Comparison of ENCODE assay signal across 17 cellular contexts in genomic region chr4:169956441-169956840, GRCh38.
DNase-seq lines count a peak whose midpoint lies in the region; ATAC-seq, FAIRE-seq and TF ChIP-seq lines count a peak whose summit lies in the region.
"Had no signal": no experiment of that assay in that cellular context is flagged by ENCODE, and none has a peak within 500 bp of the region (broad histone marks: within the 10 kb centered on the region; RNA-seq: fewer than 3 reads in every experiment).

No MANE protein-coding gene starts in this region.

- H3K4me1 ChIP-seq in astrocyte (ENCODE audit: insufficient read depth, low read length) (no peaks in the 10 kb centered on the region), tibial artery (peaks cover 0 to 17% (median 4%) of the 10 kb centered on the region in 4 donors)
- H3K4me1 ChIP-seq: SJSA1 had no signal

- H3K9me3 ChIP-seq in astrocyte (ENCODE audit: insufficient read depth, low read depth, low read length): no peaks in the 10 kb centered on the region
- H3K9me3 ChIP-seq in tibial artery: no peaks in the 10 kb centered on the region
- H3K9me3 ChIP-seq: SJSA1 had no signal

- H3K4me3 ChIP-seq in astrocyte (ENCODE audit: insufficient read depth, low read depth, low read length): no peak overlapping the region
- H3K4me3 ChIP-seq in tibial artery: no peak overlapping the region
- H3K4me3 ChIP-seq: SJSA1 had no signal

- POLR2A ChIA-PET in activated CD4-positive, alpha-beta T cell treated with anti-CD3 and anti-CD28 coated beads, Interleukin-2, amount 10 ng/mL, durations not matched to agents 7 days and 5 days (lab: Charles Lee): no interaction called here

- no peak overlapping the region for H3K4me2 ChIP-seq in astrocyte (ENCODE audit: low read length)

- H3K27me3 ChIP-seq in astrocyte (ENCODE audit: insufficient read depth, low read length) (no peaks in the 10 kb centered on the region), tibial artery (no peaks in the 10 kb centered on the region)

- no peaks in the 10 kb centered on the region for H3K36me3 Mint-ChIP-seq in astrocyte (ENCODE audit: low read depth, unreplicated experiment)
- H3K36me3 Mint-ChIP-seq in activated CD4-positive, alpha-beta T cell treated with anti-CD3 and anti-CD28 coated beads, Interleukin-2, amount 10 ng/mL, durations not matched to agents 7 days and 5 days (ENCODE audit: low read depth): no peaks in the 10 kb centered on the region
- H3K36me3 Mint-ChIP-seq: IgD-negative memory B cell had no signal

- DNase-seq in NCI-H82 (lab: John Stamatoyannopoulos, UW): peak; percentile 22
- DNase-seq in NCI-H82 treated with DMSO at 0.1 percent for 48 hours (lab: John Stamatoyannopoulos, UW; ENCODE audit: unreplicated experiment): no peak
- DNase-seq in astrocyte (ENCODE audit: low read depth): peak; percentile 55
- peak; percentile 9 for DNase-seq in inferior parietal cortex (ENCODE audit: extremely low spot score)
- no peak for DNase-seq in tibial artery
- DNase-seq in HTR-8/SVneo (ENCODE audit: insufficient read length, low spot score): no peak
- DNase-seq in activated CD4-positive, alpha-beta T cell treated with anti-CD3 and anti-CD28 coated beads, Interleukin-2, amount 10 ng/mL, durations not matched to agents 7 days and 5 days: no peak
- DNase-seq: C1 segment of cervical spinal cord; NCI-H1436 treated with DMSO at 0.1 percent for 48 hours; NCI-H2227 treated with DMSO at 0.1 percent for 48 hours; NCI-H524 treated with DMSO at 0.1 percent for 48 hours; NK-92 treated with Interleukin-12 subunit alpha and Interleukin-12 subunit beta, amount 100 ng/mL, for 24 hours had no signal

- no peak overlapping the region for H3K27ac ChIP-seq in astrocyte (ENCODE audit: low read depth, low read length)
- peak overlapping the region; percentile 36 to 46 for H3K27ac ChIP-seq in tibial artery
- H3K27ac ChIP-seq: 22Rv1, SJSA1 had no signal

- H3K4me3 Mint-ChIP-seq in astrocyte (ENCODE audit: unreplicated experiment): no peak overlapping the region
- H3K4me3 Mint-ChIP-seq in activated CD4-positive, alpha-beta T cell treated with anti-CD3 and anti-CD28 coated beads, Interleukin-2, amount 10 ng/mL, durations not matched to agents 7 days and 5 days: no peak overlapping the region
- H3K4me3 Mint-ChIP-seq: IgD-negative memory B cell had no signal

- H3K9me3 Mint-ChIP-seq in astrocyte (ENCODE audit: unreplicated experiment): no peaks in the 10 kb centered on the region
- no peaks in the 10 kb centered on the region for H3K9me3 Mint-ChIP-seq in activated CD4-positive, alpha-beta T cell treated with anti-CD3 and anti-CD28 coated beads, Interleukin-2, amount 10 ng/mL, durations not matched to agents 7 days and 5 days
- H3K9me3 Mint-ChIP-seq: IgD-negative memory B cell had no signal

- H3K27me3 Mint-ChIP-seq in astrocyte (ENCODE audit: low read depth, unreplicated experiment): no peaks in the 10 kb centered on the region
- no peaks in the 10 kb centered on the region for H3K27me3 Mint-ChIP-seq in activated CD4-positive, alpha-beta T cell treated with anti-CD3 and anti-CD28 coated beads, Interleukin-2, amount 10 ng/mL, durations not matched to agents 7 days and 5 days
- H3K27me3 Mint-ChIP-seq: IgD-negative memory B cell had no signal

- H3K36me3 ChIP-seq in astrocyte (ENCODE audit: insufficient read depth, low read length): no peaks in the 10 kb centered on the region
- no peaks in the 10 kb centered on the region for H3K36me3 ChIP-seq in tibial artery
- H3K36me3 ChIP-seq: SJSA1 had no signal

- no peak overlapping the region for H3K9ac ChIP-seq in astrocyte (ENCODE audit: low read length)

- FAIRE-seq in astrocyte (lab: Jason Lieb, UNC) (peak; percentile 9), HTR-8/SVneo (lab: Jason Lieb, UNC) (no peak)
- FAIRE-seq: H54 had no signal

- no peak for TF ChIP-seq CTCF in astrocyte (IDR thresholded peaks at IDR 0.05; ENCODE audit: insufficient read depth, low read depth, low read length)
- no peak for TF ChIP-seq CTCF in tibial artery (IDR thresholded peaks at IDR 0.05)

- H3K4me1 Mint-ChIP-seq in astrocyte (ENCODE audit: low read depth, unreplicated experiment): peaks cover 4% of the 10 kb centered on the region
- peaks cover 2% of the 10 kb centered on the region for H3K4me1 Mint-ChIP-seq in activated CD4-positive, alpha-beta T cell treated with anti-CD3 and anti-CD28 coated beads, Interleukin-2, amount 10 ng/mL, durations not matched to agents 7 days and 5 days

- CTCF ChIA-PET in activated CD4-positive, alpha-beta T cell treated with anti-CD3 and anti-CD28 coated beads, Interleukin-2, amount 10 ng/mL, durations not matched to agents 7 days and 5 days (lab: Charles Lee): no interaction called here

- H4K20me1 ChIP-seq in astrocyte (ENCODE audit: insufficient read depth, low read length): no peaks in the 10 kb centered on the region

- H3K79me2 ChIP-seq in astrocyte (ENCODE audit: insufficient read depth, low read length): no peaks in the 10 kb centered on the region

- no peak for ATAC-seq in HG03521 (IDR thresholded peaks at IDR 0.05; ENCODE audit: unreplicated experiment)

- H2AFZ ChIP-seq in astrocyte (ENCODE audit: low read depth, low read length): no peak overlapping the region

- intact Hi-C loops in tibial artery (cut with DNase I; ENCODE audit: low total_unique reads): no loop called here

- no peak overlapping the region for H3K27ac Mint-ChIP-seq in astrocyte (ENCODE audit: unreplicated experiment)
- no peak overlapping the region for H3K27ac Mint-ChIP-seq in activated CD4-positive, alpha-beta T cell treated with anti-CD3 and anti-CD28 coated beads, Interleukin-2, amount 10 ng/mL, durations not matched to agents 7 days and 5 days
- H3K27ac Mint-ChIP-seq: IgD-negative memory B cell had no signal

Comparison
In these comparisons a context has a peak if more than half of its experiments do, and no peak if none do; other contexts are left out.
1. DNase-seq: peak in NCI-H82 (single experiment), astrocyte (single experiment) and inferior parietal cortex (single experiment); none in NCI-H82 treated with DMSO at 0.1 percent for 48 hours (single experiment), tibial artery (0 of 2), HTR-8/SVneo (single experiment) and activated CD4-positive, alpha-beta T cell treated with anti-CD3 and anti-CD28 coated beads, Interleukin-2, amount 10 ng/mL, durations not matched to agents 7 days and 5 days (single experiment).